ENCODE assay signal across 8 cellular contexts in the genomic region with DNA sequence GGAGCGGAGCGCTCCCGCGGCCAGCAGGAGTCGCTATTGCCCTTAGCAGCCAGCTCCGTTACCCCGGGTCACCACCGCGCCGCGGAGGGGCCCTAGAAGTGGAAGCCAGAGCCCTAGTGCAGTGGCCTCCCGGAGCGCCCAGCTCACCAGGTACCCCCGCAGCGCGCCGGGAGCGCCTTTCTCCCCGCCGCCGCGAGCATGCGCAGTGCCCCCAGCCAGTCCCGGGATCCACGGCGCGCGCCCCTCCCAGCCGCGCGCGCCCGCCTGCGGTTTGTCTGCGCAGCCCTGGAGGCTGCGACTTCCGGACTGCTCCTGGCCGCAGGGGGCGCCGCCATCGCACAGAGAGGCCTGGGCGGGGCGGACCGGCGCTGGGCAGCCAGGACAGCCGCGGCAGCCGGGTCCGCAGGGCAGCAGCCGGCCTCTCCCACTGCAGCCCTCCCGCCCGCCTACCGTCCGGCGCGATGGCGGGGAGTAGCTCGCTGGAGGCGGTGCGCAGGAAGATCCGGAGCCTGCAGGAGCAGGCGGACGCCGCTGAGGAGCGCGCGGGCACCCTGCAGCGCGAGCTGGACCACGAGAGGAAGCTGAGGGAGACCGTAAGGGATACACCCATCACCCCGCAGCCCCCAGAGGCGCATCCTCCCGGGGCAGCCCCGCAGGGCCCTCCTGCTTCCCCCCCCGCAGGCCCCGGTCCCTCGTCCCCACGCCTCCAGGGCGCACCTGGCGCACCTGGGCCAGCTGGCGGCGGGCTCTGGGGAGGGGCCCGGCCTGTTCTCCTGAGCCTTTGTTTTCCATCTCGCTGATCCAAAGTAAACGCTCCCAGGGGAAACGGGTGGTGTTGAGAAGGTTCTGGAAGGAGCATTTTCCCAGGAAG. TPM values are rescaled to one million over a fixed set of nuclear protein-coding genes. Genes with fewer than 3 reads are reported as not detected.
A peak's percentile ranks its signal among the peaks of the same experiment; 100 is the strongest.
DNase-seq lines count a peak whose midpoint lies in the region; ATAC-seq lines count a peak whose summit lies in the region.

No MANE protein-coding gene starts in this region.

- H3K4me1 ChIP-seq in esophagus (ENCODE audit: control insufficient read depth in 2 of 2, insufficient read depth in 2 of 2, low read length in 1 of 2) (peaks cover 3 to 13% of the 10 kb centered on the region in 2 donors), muscle layer of duodenum (ENCODE audit: control insufficient read depth in 1 of 2, insufficient read depth in 2 of 2, low read length in 2 of 2) (peaks cover 16 to 45% of the 10 kb centered on the region in 2 donors)

- peak overlapping the region; percentile 67 to 85 for H3K27ac ChIP-seq in esophagus (ENCODE audit: low read depth in 2 of 2, low read length in 1 of 2)
- H3K27ac ChIP-seq in muscle layer of duodenum (ENCODE audit: low read length), result peak overlapping the region; percentile 91

- H3K27me3 ChIP-seq in esophagus (ENCODE audit: control insufficient read depth in 1 of 2, insufficient read depth in 2 of 2, low read length in 2 of 2) (peaks cover 0 to 4% of the 10 kb centered on the region in 2 donors), muscle layer of duodenum (ENCODE audit: low read depth, low read length) (peaks cover 7% of the 10 kb centered on the region)

- WGBS in esophagus, 2 donors, result 0 to 1% methylated on average over 67 to 87 of the region's 87 CpGs

- H3K36me3 ChIP-seq in esophagus (ENCODE audit: control insufficient read depth in 2 of 2, insufficient read depth in 2 of 2, low read length in 1 of 2) (no peaks in the 10 kb centered on the region), muscle layer of duodenum (ENCODE audit: control insufficient read depth in 1 of 2, insufficient read depth in 2 of 2, low read length in 2 of 2) (peaks cover 7 to 12% of the 10 kb centered on the region in 2 donors)

- peak; percentile 83 for ATAC-seq in GM21528 (IDR thresholded peaks at IDR 0.05; ENCODE audit: low FRiP score, unreplicated experiment)

- H3K9me3 ChIP-seq in esophagus (ENCODE audit: control insufficient read depth in 2 of 2, insufficient read depth in 1 of 2, low read depth in 1 of 2, low read length in 1 of 2) (no peaks in the 10 kb centered on the region), muscle layer of duodenum (ENCODE audit: control insufficient read depth in 1 of 2, low read length in 2 of 2) (no peaks in the 10 kb centered on the region)

- peak; percentile 36 for DNase-seq in DMS 273 treated with DMSO at 0.1 percent for 48 hours (lab: John Stamatoyannopoulos, UW)
- peak; percentile 92 for DNase-seq in HuH-7.5 (ENCODE audit: low spot score)
- DNase-seq in OCI-M1 (lab: John Stamatoyannopoulos, UW), result peak; percentile 94
- DNase-seq in activated T-cell treated with anti-CD3 and anti-CD28 coated beads, Interleukin-2, amount 50 U/mL, for 1 hour, result peak; percentile 86
- peak; percentile 72 for DNase-seq in stimulated activated CD8-positive, alpha-beta memory T cell treated with anti-CD3 and anti-CD28 coated beads, Interleukin-7, amount 100 ng/mL, for 24 hours (ENCODE audit: low read depth)

- H3K4me3 ChIP-seq in esophagus (ENCODE audit: low read depth in 1 of 2, low read length in 2 of 2) (peak overlapping the region; percentile 66 to 77), muscle layer of duodenum (ENCODE audit: low read depth in 1 of 2, low read length in 2 of 2) (peak overlapping the region; percentile 72 to 84)

RNA-seq across cellular contexts. Expression of a gene that starts 5.8 kb away (rescaled TPM):
- polyA plus RNA-seq in esophagus, result 100 to 1,000 TPM; 135 to 322 TPM

Comparison
In these comparisons a context has a peak if more than half of its experiments do, and no peak if none do; other contexts are left out.
1. Peak in every context shown above with its lines: DNase-seq, ATAC-seq, H3K4me3 ChIP-seq and H3K27ac ChIP-seq.
2. DNase-seq: peak in every context shown above with its lines; median percentile 94 in OCI-M1; 92 in HuH-7.5; 86 in activated T-cell treated with anti-CD3 and anti-CD28 coated beads, Interleukin-2, amount 50 U/mL, for 1 hour; 72 in stimulated activated CD8-positive, alpha-beta memory T cell treated with anti-CD3 and anti-CD28 coated beads, Interleukin-7, amount 100 ng/mL, for 24 hours; 36 in DMS 273 treated with DMSO at 0.1 percent for 48 hours.